In genomic region chr2:135785032-135785431, GRCh38 we compare ENCODE assay signal across 17 cellular contexts. TPM values are rescaled to one million over a fixed set of nuclear protein-coding genes. Genes with fewer than 3 reads are reported as not detected.
DNase-seq lines count a peak whose midpoint lies in the region; ATAC-seq and TF ChIP-seq lines count a peak whose summit lies in the region.
"Had no signal": no experiment of that assay in that cellular context is flagged by ENCODE, and none has a peak within 500 bp of the region (broad histone marks: within the 10 kb centered on the region; RNA-seq: fewer than 3 reads in every experiment).

No MANE protein-coding gene starts in this region.

- POLR2A ChIA-PET in activated CD8-positive, alpha-beta T cell treated with anti-CD3 and anti-CD28 coated beads for 36 hours (lab: Charles Lee), result interaction anchor here (0.9 to 1.2 kb wide), 2 partner anchors 35 to 90 kb away, joined by 3 read pairs; no protein-coding TSS in a partner anchor
- POLR2A ChIA-PET in activated CD8-positive, alpha-beta T cell treated with anti-CD3 and anti-CD28 coated beads, Interleukin-2, amount 10 ng/mL, durations not matched to agents 7 days and 5 days (lab: Charles Lee), result no interaction called here

- 96 to 98% methylated on average over 2 of the region's 2 CpGs for WGBS in thyroid gland, 2 donors

- no peaks in the 10 kb centered on the region for H3K4me1 ChIP-seq in thyroid gland
- H3K4me1 ChIP-seq: prostate gland had no signal

- H3K36me3 Mint-ChIP-seq in activated CD8-positive, alpha-beta T cell treated with anti-CD3 and anti-CD28 coated beads for 36 hours (ENCODE audit: low read depth), result peaks cover 39% of the 10 kb centered on the region
- H3K36me3 Mint-ChIP-seq in activated CD8-positive, alpha-beta T cell treated with anti-CD3 and anti-CD28 coated beads, Interleukin-2, amount 10 ng/mL, durations not matched to agents 7 days and 5 days (ENCODE audit: low read depth), result peaks cover 65% of the 10 kb centered on the region
- peaks cover 56% of the 10 kb centered on the region for H3K36me3 Mint-ChIP-seq in central memory CD8-positive, alpha-beta T cell (ENCODE audit: insufficient read depth)

- no peak overlapping the region for H3K4me3 Mint-ChIP-seq in activated CD8-positive, alpha-beta T cell treated with anti-CD3 and anti-CD28 coated beads for 36 hours
- H3K4me3 Mint-ChIP-seq in activated CD8-positive, alpha-beta T cell treated with anti-CD3 and anti-CD28 coated beads, Interleukin-2, amount 10 ng/mL, durations not matched to agents 7 days and 5 days, result no peak overlapping the region
- H3K4me3 Mint-ChIP-seq in central memory CD8-positive, alpha-beta T cell, result no peak overlapping the region
- H3K4me3 Mint-ChIP-seq: activated CD8-positive, alpha-beta memory T cell treated with anti-CD3 and anti-CD28 coated beads, Interleukin-2, amount 10 ng/mL, durations not matched to agents 7 days and 5 days; activated naive CD8-positive, alpha-beta T cell treated with anti-CD3 and anti-CD28 coated beads, Interleukin-2, amount 10 ng/mL, durations not matched to agents 7 days and 5 days had no signal

- H3K27ac ChIP-seq in thyroid gland, result no peak overlapping the region
- H3K27ac ChIP-seq: prostate gland had no signal

- H3K4me3 ChIP-seq in NB4 (ENCODE audit: low read depth, low read length) (no peak overlapping the region), retinal pigment epithelial cell (ENCODE audit: low read length) (no peak overlapping the region), thyroid gland (replicated peaks in 1 of 3) (no peak overlapping the region)
- H3K4me3 ChIP-seq: prostate gland had no signal

- CTCF ChIA-PET in activated CD8-positive, alpha-beta T cell treated with anti-CD3 and anti-CD28 coated beads for 36 hours (lab: Charles Lee), result interaction anchor here (0.9 to 8.1 kb wide), 10 partner anchors 11 to 781 kb away, joined by 3 to 86 read pairs (median 4); no protein-coding TSS in a partner anchor
- CTCF ChIA-PET in activated CD8-positive, alpha-beta T cell treated with anti-CD3 and anti-CD28 coated beads, Interleukin-2, amount 10 ng/mL, durations not matched to agents 7 days and 5 days (lab: Charles Lee), result interaction anchor here (0.6 to 9.1 kb wide), 8 partner anchors 12 to 781 kb away, joined by 3 to 76 read pairs (median 3); no protein-coding TSS in a partner anchor

- no peaks in the 10 kb centered on the region for H3K27me3 ChIP-seq in thyroid gland

- no peak for TF ChIP-seq POLR2A in NB4 (IDR thresholded peaks at IDR 0.05; ENCODE audit: extremely low read depth, insufficient read length)
- TF ChIP-seq POLR2A in thyroid gland (IDR thresholded peaks at IDR 0.05), result no peak

- no peak overlapping the region for H3K27ac Mint-ChIP-seq in activated CD8-positive, alpha-beta T cell treated with anti-CD3 and anti-CD28 coated beads for 36 hours
- H3K27ac Mint-ChIP-seq in activated CD8-positive, alpha-beta T cell treated with anti-CD3 and anti-CD28 coated beads, Interleukin-2, amount 10 ng/mL, durations not matched to agents 7 days and 5 days, result no peak overlapping the region
- no peak overlapping the region for H3K27ac Mint-ChIP-seq in central memory CD8-positive, alpha-beta T cell (ENCODE audit: low read depth)
- H3K27ac Mint-ChIP-seq: activated CD8-positive, alpha-beta memory T cell treated with anti-CD3 and anti-CD28 coated beads, Interleukin-2, amount 10 ng/mL, durations not matched to agents 7 days and 5 days; activated naive CD8-positive, alpha-beta T cell treated with anti-CD3 and anti-CD28 coated beads, Interleukin-2, amount 10 ng/mL, durations not matched to agents 7 days and 5 days had no signal

- no peak for DNase-seq in activated CD8-positive, alpha-beta T cell treated with anti-CD3 and anti-CD28 coated beads for 36 hours
- no peak for DNase-seq in activated CD8-positive, alpha-beta T cell treated with anti-CD3 and anti-CD28 coated beads, Interleukin-2, amount 10 ng/mL, durations not matched to agents 7 days and 5 days
- DNase-seq in NB4 (ENCODE audit: low read depth), result peak; percentile 33
- DNase-seq in central memory CD8-positive, alpha-beta T cell (ENCODE audit: low spot score in 2 of 2), result no peak
- no peak for DNase-seq in retinal pigment epithelial cell (ENCODE audit: low read depth)
- DNase-seq in thyroid gland, result no peak
- DNase-seq in GM19238 (ENCODE audit: insufficient read length, low spot score), result no peak
- DNase-seq: activated CD8-positive, alpha-beta memory T cell treated with anti-CD3 and anti-CD28 coated beads, Interleukin-2, amount 10 ng/mL, durations not matched to agents 7 days and 5 days; activated naive CD8-positive, alpha-beta T cell treated with anti-CD3 and anti-CD28 coated beads, Interleukin-2, amount 10 ng/mL, durations not matched to agents 7 days and 5 days; DMS79; NCI-H1417; NCI-H69; SHP77 had no signal

- ATAC-seq in activated CD8-positive, alpha-beta T cell treated with anti-CD3 and anti-CD28 coated beads for 36 hours, result no peak
- ATAC-seq in activated CD8-positive, alpha-beta T cell treated with anti-CD3 and anti-CD28 coated beads, Interleukin-2, amount 10 ng/mL, durations not matched to agents 7 days and 5 days, result no peak
- ATAC-seq in central memory CD8-positive, alpha-beta T cell (replicated peaks; ENCODE audit: extremely low read depth, poor library complexity, severe bottlenecking), result peak; percentile 19
- no peak for ATAC-seq in HG02588 (IDR thresholded peaks at IDR 0.05; ENCODE audit: unreplicated experiment)
- ATAC-seq: activated CD8-positive, alpha-beta memory T cell treated with anti-CD3 and anti-CD28 coated beads, Interleukin-2, amount 10 ng/mL, durations not matched to agents 7 days and 5 days had no signal

- peaks cover 49 to 55% of the 10 kb centered on the region in 2 donors for H3K36me3 ChIP-seq in thyroid gland

- no peaks in the 10 kb centered on the region for H3K9me3 Mint-ChIP-seq in activated CD8-positive, alpha-beta T cell treated with anti-CD3 and anti-CD28 coated beads for 36 hours
- H3K9me3 Mint-ChIP-seq in activated CD8-positive, alpha-beta T cell treated with anti-CD3 and anti-CD28 coated beads, Interleukin-2, amount 10 ng/mL, durations not matched to agents 7 days and 5 days (ENCODE audit: insufficient read depth), result no peaks in the 10 kb centered on the region
- H3K9me3 Mint-ChIP-seq in central memory CD8-positive, alpha-beta T cell, result no peaks in the 10 kb centered on the region

- no peaks in the 10 kb centered on the region for H3K9me3 ChIP-seq in thyroid gland
- H3K9me3 ChIP-seq: prostate gland had no signal

- no peaks in the 10 kb centered on the region for H3K4me1 Mint-ChIP-seq in activated CD8-positive, alpha-beta T cell treated with anti-CD3 and anti-CD28 coated beads for 36 hours (ENCODE audit: low read depth)
- peaks cover 4% of the 10 kb centered on the region for H3K4me1 Mint-ChIP-seq in activated CD8-positive, alpha-beta T cell treated with anti-CD3 and anti-CD28 coated beads, Interleukin-2, amount 10 ng/mL, durations not matched to agents 7 days and 5 days (ENCODE audit: low read depth)
- no peaks in the 10 kb centered on the region for H3K4me1 Mint-ChIP-seq in central memory CD8-positive, alpha-beta T cell

- no peaks in the 10 kb centered on the region for H3K27me3 Mint-ChIP-seq in activated CD8-positive, alpha-beta T cell treated with anti-CD3 and anti-CD28 coated beads for 36 hours
- no peaks in the 10 kb centered on the region for H3K27me3 Mint-ChIP-seq in activated CD8-positive, alpha-beta T cell treated with anti-CD3 and anti-CD28 coated beads, Interleukin-2, amount 10 ng/mL, durations not matched to agents 7 days and 5 days (ENCODE audit: low read depth)
- H3K27me3 Mint-ChIP-seq in central memory CD8-positive, alpha-beta T cell, result no peaks in the 10 kb centered on the region
- H3K27me3 Mint-ChIP-seq: activated CD8-positive, alpha-beta memory T cell treated with anti-CD3 and anti-CD28 coated beads, Interleukin-2, amount 10 ng/mL, durations not matched to agents 7 days and 5 days; activated naive CD8-positive, alpha-beta T cell treated with anti-CD3 and anti-CD28 coated beads, Interleukin-2, amount 10 ng/mL, durations not matched to agents 7 days and 5 days had no signal

- intact Hi-C loops in activated CD8-positive, alpha-beta T cell treated with anti-CD3 and anti-CD28 coated beads for 36 hours (cut with micrococcal nuclease), result no loop called here
- intact Hi-C loops in thyroid gland (cut with DNase I), result no loop called here

- peak; percentile 41 for TF ChIP-seq CTCF in activated CD8-positive, alpha-beta T cell treated with anti-CD3 and anti-CD28 coated beads for 36 hours (IDR thresholded peaks at IDR 0.05)
- TF ChIP-seq CTCF in NB4 (IDR thresholded peaks at IDR 0.05; ENCODE audit: low read depth, low read length), result no peak
- peak; percentile 33 for TF ChIP-seq CTCF in retinal pigment epithelial cell (conservative IDR thresholded peaks at IDR 0.05; ENCODE audit: low read depth, low read length)
- TF ChIP-seq CTCF in thyroid gland (IDR thresholded peaks at IDR 0.05), result peak in 1 of 6 experiments; percentile 15

RNA-seq across cellular contexts. Expression of gene UBXN4, which starts 43.4 kb away (rescaled TPM):
- total RNA-seq in activated CD8-positive, alpha-beta T cell treated with anti-CD3 and anti-CD28 coated beads for 36 hours, result 100 to 1,000 TPM in 1 of 2 experiments, 10 to 100 TPM in 1; 90.5 to 105 TPM
- 10 to 100 TPM; 94.1 to 96.2 TPM for total RNA-seq in activated CD8-positive, alpha-beta T cell treated with anti-CD3 and anti-CD28 coated beads, Interleukin-2, amount 10 ng/mL, durations not matched to agents 7 days and 5 days
- total RNA-seq in thyroid gland, result 100 to 1,000 TPM in 2 of 4 donors, 10 to 100 TPM in 2; 83.6 to 134 (median 98.6) TPM

RNA-seq across cellular contexts. Expression of gene LCT, which starts 52.0 kb away (rescaled TPM):
- under 1 TPM; 0.11 to 0.29 TPM for total RNA-seq in activated CD8-positive, alpha-beta T cell treated with anti-CD3 and anti-CD28 coated beads for 36 hours
- total RNA-seq in activated CD8-positive, alpha-beta T cell treated with anti-CD3 and anti-CD28 coated beads, Interleukin-2, amount 10 ng/mL, durations not matched to agents 7 days and 5 days, result under 1 TPM; 0.18 to 0.34 TPM
- total RNA-seq in thyroid gland, result under 1 TPM in 1 of 4 donors, not detected in 3; 0.24 TPM
- total RNA-seq: HT1080, kidney epithelial cell had no signal
